Comparison of ENCODE assay signal across 1 cellular context in genomic region chr16:9144106-9144505, GRCh38.
TF ChIP-seq lines count a peak whose summit lies in the region.

No MANE protein-coding gene starts in this region.

TF ChIP-seq in H1, 55 proteins besides CTCF, POLR2A, EP300 and RAD21:
- TF ChIP-seq SIN3A (conservative IDR thresholded peaks at IDR 0.05 in 1 of 2, IDR thresholded peaks at IDR 0.05 in 1 of 2; ENCODE audit: low read depth in 1 of 2, low read length in 2 of 2) = no peak
- no peak for TF ChIP-seq GABPA (IDR thresholded peaks at IDR 0.05; ENCODE audit: borderline replicate concordance, insufficient read depth, low read length)
- TF ChIP-seq POU5F1 (IDR thresholded peaks at IDR 0.05; ENCODE audit: low read depth, low read length) = no peak
- no peak for TF ChIP-seq EGR1 (IDR thresholded peaks at IDR 0.05; ENCODE audit: borderline replicate concordance, low read depth, low read length)
- no peak for TF ChIP-seq TEAD4 (IDR thresholded peaks at IDR 0.05; ENCODE audit: low read depth, low read length)
- TF ChIP-seq SIRT6 (IDR thresholded peaks at IDR 0.05; ENCODE audit: low read length) = no peak
- no peak for TF ChIP-seq TAF1 (IDR thresholded peaks at IDR 0.05; ENCODE audit: low read depth, low read length)
- no peak for TF ChIP-seq CTBP2 (IDR thresholded peaks at IDR 0.05; ENCODE audit: borderline replicate concordance, insufficient read depth, insufficient read length, low read length)
- no peak for TF ChIP-seq HDAC6 (IDR thresholded peaks at IDR 0.05; ENCODE audit: low read depth, low read length)
- TF ChIP-seq POLR2AphosphoS5 (IDR thresholded peaks at IDR 0.05; ENCODE audit: low read depth, low read length) = no peak
- TF ChIP-seq RBBP5 (IDR thresholded peaks at IDR 0.05; ENCODE audit: borderline replicate concordance, low read depth, low read length) = no peak
